In the genomic region with DNA sequence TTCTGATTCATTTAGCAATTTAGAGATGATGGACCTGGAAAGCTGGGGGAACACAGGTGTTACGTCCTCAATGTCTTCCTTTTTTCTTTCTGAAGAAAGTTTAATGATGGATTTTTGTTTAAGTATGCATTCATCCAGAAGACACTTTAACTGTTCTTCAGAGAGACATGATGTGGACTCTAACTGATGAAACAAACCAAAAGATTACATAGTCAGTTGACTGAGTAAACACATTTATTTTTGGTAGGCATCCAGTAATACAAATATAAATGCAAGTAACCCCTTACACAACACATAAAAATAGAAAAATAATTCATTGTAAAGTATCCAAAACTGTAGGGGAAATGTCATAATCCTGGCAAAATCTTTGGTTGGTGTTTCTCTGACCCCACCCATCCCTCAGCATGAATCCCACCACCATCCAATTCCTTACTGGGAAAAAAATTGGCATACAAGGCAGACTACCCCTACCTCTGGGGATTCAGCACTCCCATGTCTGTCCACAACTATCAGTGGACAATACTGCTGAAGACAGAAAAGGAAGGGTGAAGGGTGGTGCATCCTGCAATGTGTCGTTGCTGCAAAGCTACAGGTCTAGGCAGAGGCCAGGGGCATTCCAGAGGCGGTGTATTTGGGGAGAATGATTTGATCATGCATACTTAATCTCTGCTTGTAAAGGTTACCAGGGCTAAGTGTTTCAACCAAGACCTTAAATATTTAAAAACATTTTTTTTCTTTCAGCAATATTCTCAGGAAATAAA, we compare ENCODE assay signal across 16 cellular contexts.
DNase-seq lines count a peak whose midpoint lies in the region; ATAC-seq, FAIRE-seq and TF ChIP-seq lines count a peak whose summit lies in the region.
"Had no signal": no experiment of that assay in that cellular context is flagged by ENCODE, and none has a peak within 500 bp of the region (broad histone marks: within the 10 kb centered on the region; RNA-seq: fewer than 3 reads in every experiment).

No MANE protein-coding gene starts in this region.

- H3K9me3 ChIP-seq in HEK293 (ENCODE audit: control insufficient read depth, insufficient read depth, low read depth, low read length) (no peaks in the 10 kb centered on the region), RWPE2 (ENCODE audit: severe bottlenecking) (peaks cover 7% of the 10 kb centered on the region)

- CTCF ChIA-PET in HEK293 (lab: Yijun Ruan, JAX), result no interaction called here

- ATAC-seq in RWPE2 (ENCODE audit: low read depth), result peak; percentile 71
- ATAC-seq in activated CD4-positive, CD25-positive, alpha-beta regulatory T cell treated with anti-CD3 and anti-CD28 coated beads, Interleukin-2, amount 50 U/mL, for 24 hours, result no peak
- no peak for ATAC-seq in GM21576 (IDR thresholded peaks at IDR 0.05; ENCODE audit: unreplicated experiment)
- no peak for ATAC-seq in HG03159 (IDR thresholded peaks at IDR 0.05; ENCODE audit: unreplicated experiment)
- ATAC-seq: GM12878 had no signal

- no peak overlapping the region for H3K4me3 ChIP-seq in HEK293 (ENCODE audit: low read depth, low read length)
- H3K4me3 ChIP-seq in RWPE2 (ENCODE audit: severe bottlenecking), result no peak overlapping the region
- H3K4me3 ChIP-seq in epithelial cell of esophagus (ENCODE audit: low read length), result no peak overlapping the region
- H3K4me3 ChIP-seq: GM12878 had no signal

- H3K27ac ChIP-seq in HEK293 (ENCODE audit: extremely low read depth, low read depth, low read length), result no peak overlapping the region
- peak overlapping the region; percentile 83 for H3K27ac ChIP-seq in RWPE2 (ENCODE audit: poor library complexity, severe bottlenecking)

- no peak for DNase-seq in RWPE2 (ENCODE audit: low spot score)
- DNase-seq in epithelial cell of esophagus (ENCODE audit: low read depth), result peak; percentile 76
- DNase-seq in H54 (ENCODE audit: insufficient read length, low spot score), result no peak
- DNase-seq: C1 segment of cervical spinal cord, DMS 273 treated with DMSO at 0.1 percent for 48 hours, GDM1, GOT3, MM.1S, NCI-H1092 treated with DMSO at 0.1 percent for 48 hours, NCI-H524 had no signal

- TF ChIP-seq CTCF in HEK293 (tag by site-specific recombination; IDR thresholded peaks at IDR 0.05) (no peak), RWPE2 (IDR thresholded peaks at IDR 0.05; ENCODE audit: poor library complexity, severe bottlenecking) (no peak), epithelial cell of esophagus (IDR thresholded peaks at IDR 0.05; ENCODE audit: insufficient read depth, low read depth, low read length, missing control alignments) (no peak)

- POLR2A ChIA-PET in HEK293 (lab: Yijun Ruan, JAX), result no interaction called here

- FAIRE-seq in H54 (lab: Jason Lieb, UNC), result no peak
- FAIRE-seq: GM12878, RCC 7860 had no signal

- no peaks in the 10 kb centered on the region for H3K4me1 ChIP-seq in HEK293 (ENCODE audit: control insufficient read depth, insufficient read depth, low read length)
- H3K4me1 ChIP-seq in RWPE2 (ENCODE audit: insufficient read depth, poor library complexity, severe bottlenecking), result peaks cover 45% of the 10 kb centered on the region

- TF ChIP-seq POLR2A in H54 (IDR thresholded peaks at IDR 0.05; ENCODE audit: low read depth, low read length), result no peak

- no peaks in the 10 kb centered on the region for H3K36me3 ChIP-seq in HEK293 (ENCODE audit: control insufficient read depth in 2 of 2, insufficient read depth in 1 of 2, low read length in 2 of 2)
- H3K36me3 ChIP-seq in RWPE2 (ENCODE audit: low read depth), result no peaks in the 10 kb centered on the region

- H3K27me3 ChIP-seq in RWPE2 (ENCODE audit: insufficient read depth, poor library complexity, severe bottlenecking), result no peaks in the 10 kb centered on the region

TF ChIP-seq in HEK293, 187 proteins besides CTCF, POLR2A, EP300 and RAD21:
- TF ChIP-seq WT1 (tag by site-specific recombination; IDR thresholded peaks at IDR 0.05) (no peak), ZNF335 (tag by site-specific recombination; conservative IDR thresholded peaks at IDR 0.05) (0 out of 2 replicates have a peak, but pooled peaks have one; percentile 13), ZNF791 (tag by site-specific recombination; IDR thresholded peaks at IDR 0.05) (no peak)
- TF ChIP-seq, protein P1, sequence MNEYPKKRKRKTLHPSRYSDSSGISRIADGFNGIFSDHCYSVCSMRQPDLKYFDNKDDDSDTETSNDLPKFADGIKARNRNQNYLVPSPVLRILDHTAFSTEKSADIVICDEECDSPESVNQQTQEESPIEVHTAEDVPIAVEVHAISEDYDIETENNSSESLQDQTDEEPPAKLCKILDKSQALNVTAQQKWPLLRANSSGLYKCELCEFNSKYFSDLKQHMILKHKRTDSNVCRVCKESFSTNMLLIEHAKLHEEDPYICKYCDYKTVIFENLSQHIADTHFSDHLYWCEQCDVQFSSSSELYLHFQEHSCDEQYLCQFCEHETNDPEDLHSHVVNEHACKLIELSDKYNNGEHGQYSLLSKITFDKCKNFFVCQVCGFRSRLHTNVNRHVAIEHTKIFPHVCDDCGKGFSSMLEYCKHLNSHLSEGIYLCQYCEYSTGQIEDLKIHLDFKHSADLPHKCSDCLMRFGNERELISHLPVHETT (tag by site-specific recombination; IDR thresholded peaks at IDR 0.05), result no peak
